28 cellular contexts compared by ENCODE assay signal in genomic region chr12:115230576-115230975, GRCh38.
"Had no signal": no experiment of that assay in that cellular context is flagged by ENCODE, and none has a peak within 500 bp of the region (broad histone marks: within the 10 kb centered on the region; RNA-seq: fewer than 3 reads in every experiment).

No MANE protein-coding gene starts in this region.

- H3K27ac Mint-ChIP-seq: activated CD4-positive, alpha-beta memory T cell treated with anti-CD3 and anti-CD28 coated beads, Interleukin-2, amount 10 ng/mL, durations not matched to agents 7 days and 5 days; activated CD4-positive, alpha-beta T cell treated with anti-CD3 and anti-CD28 coated beads, Interleukin-2, amount 10 ng/mL, durations not matched to agents 7 days and 5 days; activated naive CD8-positive, alpha-beta T cell treated with anti-CD3 and anti-CD28 coated beads, Interleukin-2, amount 10 ng/mL, durations not matched to agents 7 days and 5 days had no signal

- H3K36me3 Mint-ChIP-seq: activated naive CD8-positive, alpha-beta T cell treated with anti-CD3 and anti-CD28 coated beads, Interleukin-2, amount 10 ng/mL, durations not matched to agents 7 days and 5 days had no signal

- H3K9me3 ChIP-seq: adrenal gland, breast epithelium, SJCRH30, SK-N-SH had no signal

- H3K27me3 Mint-ChIP-seq: activated CD4-positive, alpha-beta memory T cell treated with anti-CD3 and anti-CD28 coated beads, Interleukin-2, amount 10 ng/mL, durations not matched to agents 7 days and 5 days; activated CD4-positive, alpha-beta T cell treated with anti-CD3 and anti-CD28 coated beads, Interleukin-2, amount 10 ng/mL, durations not matched to agents 7 days and 5 days; activated naive CD8-positive, alpha-beta T cell treated with anti-CD3 and anti-CD28 coated beads, Interleukin-2, amount 10 ng/mL, durations not matched to agents 7 days and 5 days had no signal

- H3K36me3 ChIP-seq: adrenal gland, breast epithelium, SJCRH30 had no signal

- H3K4me1 ChIP-seq: breast epithelium, SJCRH30 had no signal

- H3K9me3 Mint-ChIP-seq: activated CD4-positive, alpha-beta T cell treated with anti-CD3 and anti-CD28 coated beads, Interleukin-2, amount 10 ng/mL, durations not matched to agents 7 days and 5 days; activated naive CD8-positive, alpha-beta T cell treated with anti-CD3 and anti-CD28 coated beads, Interleukin-2, amount 10 ng/mL, durations not matched to agents 7 days and 5 days had no signal

- H3K4me3 Mint-ChIP-seq: activated CD4-positive, alpha-beta memory T cell treated with anti-CD3 and anti-CD28 coated beads, Interleukin-2, amount 10 ng/mL, durations not matched to agents 7 days and 5 days; activated CD4-positive, alpha-beta T cell treated with anti-CD3 and anti-CD28 coated beads, Interleukin-2, amount 10 ng/mL, durations not matched to agents 7 days and 5 days; activated naive CD8-positive, alpha-beta T cell treated with anti-CD3 and anti-CD28 coated beads, Interleukin-2, amount 10 ng/mL, durations not matched to agents 7 days and 5 days had no signal

- ATAC-seq: Panc1 had no signal

- H3K4me1 Mint-ChIP-seq: activated CD4-positive, alpha-beta memory T cell treated with anti-CD3 and anti-CD28 coated beads, Interleukin-2, amount 10 ng/mL, durations not matched to agents 7 days and 5 days; activated CD4-positive, alpha-beta T cell treated with anti-CD3 and anti-CD28 coated beads, Interleukin-2, amount 10 ng/mL, durations not matched to agents 7 days and 5 days; activated naive CD8-positive, alpha-beta T cell treated with anti-CD3 and anti-CD28 coated beads, Interleukin-2, amount 10 ng/mL, durations not matched to agents 7 days and 5 days had no signal

- DNase-seq: activated CD4-positive, alpha-beta memory T cell treated with anti-CD3 and anti-CD28 coated beads, Interleukin-2, amount 10 ng/mL, durations not matched to agents 7 days and 5 days; activated CD4-positive, alpha-beta T cell treated with anti-CD3 and anti-CD28 coated beads, Interleukin-2, amount 10 ng/mL, durations not matched to agents 7 days and 5 days; activated CD4-positive, CD25-positive, alpha-beta regulatory T cell; activated CD8-positive, alpha-beta memory T cell treated with anti-CD3 and anti-CD28 coated beads, Interleukin-2, amount 50 U/mL, for 4 hours; activated naive CD4-positive, alpha-beta T cell treated with anti-CD3 and anti-CD28 coated beads, Interleukin-2, amount 50 U/mL, for 16 hours; activated naive CD8-positive, alpha-beta T cell treated with anti-CD3 and anti-CD28 coated beads, Interleukin-2, amount 10 ng/mL, durations not matched to agents 7 days and 5 days; adrenal gland; aorta; central memory CD4-positive, alpha-beta T cell; MM.1S; NCI-H1105; NCI-H1436; NCI-H1694 treated with DMSO at 0.1 percent for 48 hours; NCI-H2029 treated with DMSO at 0.1 percent for 48 hours; NCI-H2171; NCI-H2227 treated with DMSO at 0.1 percent for 48 hours; NCI-H446 treated with DMSO at 0.1 percent for 48 hours; NCI-H69; NK-92 treated with Interleukin-12 subunit alpha and Interleukin-12 subunit beta, amount 100 ng/mL, for 24 hours; OCI-M1; Right ventricle myocardium superior; RPMI8226; SJCRH30; SK-N-SH; T-helper 1 cell had no signal

- H3K27me3 ChIP-seq: adrenal gland, breast epithelium, SJCRH30 had no signal

- H3K4me3 ChIP-seq: adrenal gland, breast epithelium, SJCRH30 had no signal

- H3K9ac ChIP-seq: SK-N-SH had no signal

- H3K4me2 ChIP-seq: SK-N-SH had no signal

- H3K27ac ChIP-seq: adrenal gland, breast epithelium, SJCRH30, VCaP had no signal
